23 cellular contexts compared by ENCODE assay signal in genomic region chr4:68358988-68359387, GRCh38. TPM values are rescaled to one million over a fixed set of nuclear protein-coding genes. Genes with fewer than 3 reads are reported as not detected.
DNase-seq lines count a peak whose midpoint lies in the region; ATAC-seq and TF ChIP-seq lines count a peak whose summit lies in the region.
"Had no signal": no experiment of that assay in that cellular context is flagged by ENCODE, and none has a peak within 500 bp of the region (broad histone marks: within the 10 kb centered on the region; RNA-seq: fewer than 3 reads in every experiment).

No MANE protein-coding gene starts in this region.

- peak overlapping the region; percentile 72 for H3K27ac Mint-ChIP-seq in activated CD4-positive, alpha-beta T cell treated with anti-CD3 and anti-CD28 coated beads, Interleukin-2, amount 10 ng/mL, durations not matched to agents 24 days and 14 days
- peak overlapping the region; percentile 17 for H3K27ac Mint-ChIP-seq in memory B cell
- H3K27ac Mint-ChIP-seq: stimulated activated naive B cell treated with anti-CD40 and anti-IgM and Interleukin-4, amounts not matched to agents 10 μg/mL and 1 μg/mL and 100 μg/mL, for 72 hours had no signal

- no peak for TF ChIP-seq EP300 in gastroesophageal sphincter (IDR thresholded peaks at IDR 0.05)

- peak overlapping the region; percentile 54 for H3K4me2 ChIP-seq in KMS-11

- H3K4me1 Mint-ChIP-seq in activated CD4-positive, alpha-beta T cell treated with anti-CD3 and anti-CD28 coated beads, Interleukin-2, amount 10 ng/mL, durations not matched to agents 24 days and 14 days, result peaks cover 15% of the 10 kb centered on the region
- peaks cover 7% of the 10 kb centered on the region for H3K4me1 Mint-ChIP-seq in memory B cell
- H3K4me1 Mint-ChIP-seq: stimulated activated naive B cell treated with anti-CD40 and anti-IgM and Interleukin-4, amounts not matched to agents 10 μg/mL and 1 μg/mL and 100 μg/mL, for 72 hours had no signal

- peak overlapping the region; percentile 75 for H2AFZ ChIP-seq in KMS-11 (ENCODE audit: low read depth)

- TF ChIP-seq POLR2A in gastroesophageal sphincter (IDR thresholded peaks at IDR 0.05), result no peak

- H3K9me3 ChIP-seq in gastroesophageal sphincter, result no peaks in the 10 kb centered on the region
- H3K9me3 ChIP-seq: gastrocnemius medialis, mucosa of descending colon had no signal

- 75 to 76% methylated on average over 2 of the region's 2 CpGs for WGBS in gastroesophageal sphincter (ENCODE audit: low coverage in 1 of 2), 2 donors

- H3K9me3 Mint-ChIP-seq in activated CD4-positive, alpha-beta T cell treated with anti-CD3 and anti-CD28 coated beads, Interleukin-2, amount 10 ng/mL, durations not matched to agents 24 days and 14 days, result peaks cover 11% of the 10 kb centered on the region
- H3K9me3 Mint-ChIP-seq in memory B cell, result no peaks in the 10 kb centered on the region
- H3K9me3 Mint-ChIP-seq: activated T-cell treated with anti-CD3 and anti-CD28 coated beads, Interleukin-2, amount 50 U/mL, for 24 hours had no signal

- peaks cover 25% of the 10 kb centered on the region for H3K27me3 Mint-ChIP-seq in activated CD4-positive, alpha-beta T cell treated with anti-CD3 and anti-CD28 coated beads, Interleukin-2, amount 10 ng/mL, durations not matched to agents 24 days and 14 days
- peaks cover 5% of the 10 kb centered on the region for H3K27me3 Mint-ChIP-seq in memory B cell

- H3K36me3 Mint-ChIP-seq in activated CD4-positive, alpha-beta T cell treated with anti-CD3 and anti-CD28 coated beads, Interleukin-2, amount 10 ng/mL, durations not matched to agents 24 days and 14 days (ENCODE audit: low read depth), result peaks cover 3% of the 10 kb centered on the region
- no peaks in the 10 kb centered on the region for H3K36me3 Mint-ChIP-seq in memory B cell
- H3K36me3 Mint-ChIP-seq: stimulated activated naive B cell treated with anti-CD40 and anti-IgM and Interleukin-4, amounts not matched to agents 10 μg/mL and 1 μg/mL and 100 μg/mL, for 72 hours had no signal

- H3K4me1 ChIP-seq in KMS-11 (ENCODE audit: low read depth, poor library complexity, severe bottlenecking) (peaks cover 8% of the 10 kb centered on the region), gastroesophageal sphincter (no peaks in the 10 kb centered on the region)
- H3K4me1 ChIP-seq: gastrocnemius medialis had no signal

- TF ChIP-seq CTCF in KMS-11 (conservative IDR thresholded peaks at IDR 0.05; ENCODE audit: low read depth, low read length) (no peak), gastroesophageal sphincter (IDR thresholded peaks at IDR 0.05) (no peak)

- H3K27me3 ChIP-seq in KMS-11 (ENCODE audit: insufficient read depth, low read depth) (no peaks in the 10 kb centered on the region), gastroesophageal sphincter (no peaks in the 10 kb centered on the region)
- H3K27me3 ChIP-seq: cardiac muscle cell, gastrocnemius medialis had no signal

- H3K36me3 ChIP-seq in KMS-11 (ENCODE audit: insufficient read depth) (no peaks in the 10 kb centered on the region), gastroesophageal sphincter (no peaks in the 10 kb centered on the region)
- H3K36me3 ChIP-seq: cardiac muscle cell, gastrocnemius medialis had no signal

- H3K27ac ChIP-seq in KMS-11 (peak overlapping the region; percentile 30; the same call in 1 of the 2 replicates), gastroesophageal sphincter (no peak overlapping the region)
- H3K27ac ChIP-seq: C4-2B, cardiac muscle cell, gastrocnemius medialis had no signal

- no peak overlapping the region for H3K4me3 ChIP-seq in KMS-11 (IDR thresholded peaks at IDR 0.05; ENCODE audit: insufficient read depth, low read depth, low read length)
- no peak overlapping the region for H3K4me3 ChIP-seq in gastroesophageal sphincter
- H3K4me3 ChIP-seq: cardiac muscle cell, gastrocnemius medialis, mucosa of descending colon had no signal

- DNase-seq in activated CD4-positive, alpha-beta T cell treated with anti-CD3 and anti-CD28 coated beads, Interleukin-2, amount 10 ng/mL, durations not matched to agents 24 days and 14 days, result no peak
- no peak for DNase-seq in activated CD4-positive, alpha-beta T cell treated with anti-CD3 and anti-CD28 coated beads for 48 hours
- no peak for DNase-seq in memory B cell (ENCODE audit: low spot score in 2 of 2)
- no peak for DNase-seq in NOMO-1 treated with dmso at 0.1 percent for 144 hours (lab: John Stamatoyannopoulos, UW; ENCODE audit: unreplicated experiment)
- DNase-seq in iPS-NIHi11 (ENCODE audit: low spot score), result no peak
- DNase-seq: activated CD4-positive, alpha-beta T cell treated with anti-CD3 and anti-CD28 coated beads, Interleukin-2, amount 50 U/mL, for 1 hour; activated T-cell treated with anti-CD3 and anti-CD28 coated beads, Interleukin-2, amount 50 U/mL, for 24 hours; DMS53; erythroblast; gastrocnemius medialis; HCEC 1CT; Kasumi-1; mucosa of descending colon; NCI-H748 treated with DMSO at 0.1 percent for 48 hours; right cardiac atrium; stimulated activated naive B cell treated with anti-CD40 and anti-IgM and Interleukin-4, amounts not matched to agents 10 μg/mL and 1 μg/mL and 100 μg/mL, for 72 hours had no signal

- intact Hi-C loops in activated CD4-positive, alpha-beta T cell treated with anti-CD3 and anti-CD28 coated beads, Interleukin-2, amount 10 ng/mL, durations not matched to agents 24 days and 14 days (cut with micrococcal nuclease), result loop anchor here (1.0 kb wide), 1 partner anchor 9 kb away; the partner anchor contains the start of gene YTHDC1

- peak overlapping the region; percentile 53 for H3K4me3 Mint-ChIP-seq in activated CD4-positive, alpha-beta T cell treated with anti-CD3 and anti-CD28 coated beads, Interleukin-2, amount 10 ng/mL, durations not matched to agents 24 days and 14 days
- H3K4me3 Mint-ChIP-seq in memory B cell, result no peak overlapping the region
- H3K4me3 Mint-ChIP-seq: activated T-cell treated with anti-CD3 and anti-CD28 coated beads, Interleukin-2, amount 50 U/mL, for 24 hours; stimulated activated naive B cell treated with anti-CD40 and anti-IgM and Interleukin-4, amounts not matched to agents 10 μg/mL and 1 μg/mL and 100 μg/mL, for 72 hours had no signal

- no peaks in the 10 kb centered on the region for H3K79me2 ChIP-seq in KMS-11 (ENCODE audit: insufficient read depth, low read depth)

- H3K9ac ChIP-seq in KMS-11, result no peak overlapping the region; the same call in 1 of the 2 replicates

- ATAC-seq in GM21381 (IDR thresholded peaks at IDR 0.05; ENCODE audit: unreplicated experiment) (peak; percentile 7), memory B cell (ENCODE audit: low read depth) (no peak), gastroesophageal sphincter (no peak)
- ATAC-seq: gastrocnemius medialis, Panc1, right cardiac atrium, SK-N-SH treated with all-trans-retinoic acid at 6 μM for 48 hours had no signal

- H4K20me1 ChIP-seq in KMS-11 (ENCODE audit: insufficient read depth), result no peaks in the 10 kb centered on the region

RNA-seq across cellular contexts. Expression of gene YTHDC1, which starts 9.1 kb away (rescaled TPM):
- total RNA-seq in activated CD4-positive, alpha-beta T cell treated with anti-CD3 and anti-CD28 coated beads, Interleukin-2, amount 10 ng/mL, durations not matched to agents 24 days and 14 days, result 79.9 and 83.9 TPM in 2 replicates
- 100 to 1,000 TPM in 1 of 4 donors, 10 to 100 TPM in 3; 67.9 to 497 (median 78.3) TPM for total RNA-seq in gastroesophageal sphincter
